Comparison of ENCODE assay signal across 8 cellular contexts in the genomic region with DNA sequence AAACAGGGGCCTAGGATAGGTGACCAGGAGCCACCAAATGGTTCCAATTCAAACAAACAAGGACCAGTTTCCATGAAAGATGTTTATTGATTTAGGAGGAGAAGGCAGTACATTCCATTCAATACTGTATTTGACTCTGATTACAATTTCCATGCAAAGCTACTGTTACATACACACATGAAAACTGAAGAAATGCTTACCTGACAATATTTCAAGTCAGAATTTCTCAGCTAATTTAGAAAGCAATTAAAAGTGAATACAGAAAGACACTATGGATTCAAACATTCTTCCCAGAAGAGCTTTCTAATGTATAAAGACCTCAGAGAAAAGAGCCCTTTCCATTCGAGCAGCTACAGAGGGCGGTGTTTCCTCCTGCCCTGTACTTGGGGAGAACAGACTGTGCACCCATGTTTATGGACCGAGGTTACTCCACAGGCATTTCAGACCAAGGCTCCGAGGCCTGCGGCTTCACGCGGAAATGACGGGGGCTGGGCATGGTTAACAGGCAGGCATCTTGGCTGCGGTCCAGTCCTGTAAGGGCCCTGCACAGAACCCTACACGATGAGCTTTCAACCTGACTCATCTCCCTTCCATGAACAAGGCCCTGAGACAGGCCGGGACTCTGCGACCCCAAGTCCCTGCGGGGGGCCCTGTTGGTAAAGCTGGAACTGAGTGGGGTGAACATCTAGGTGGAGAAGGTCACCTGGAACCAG. TPM values are rescaled to one million over a fixed set of nuclear protein-coding genes. Genes with fewer than 3 reads are reported as not detected.
DNase-seq lines count a peak whose midpoint lies in the region; ATAC-seq and TF ChIP-seq lines count a peak whose summit lies in the region.

No MANE protein-coding gene starts in this region.

- H3K27ac ChIP-seq in HL-60 (replicated peaks) (peak overlapping the region; percentile 40), SK-N-MC (peak overlapping the region; percentile 64), epithelial cell of prostate (peak overlapping the region; percentile 8)

- DNase-seq in A172 (ENCODE audit: low spot score) (peak; percentile 73), HL-60 (ENCODE audit: low read depth in 1 of 2, low spot score in 1 of 2) (peak; percentile 79 to 94), SK-N-MC (ENCODE audit: low read depth, low spot score) (no peak), epithelial cell of prostate (ENCODE audit: low read depth, low spot score) (peak; percentile 51), sciatic nerve (ENCODE audit: low spot score) (no peak), NCI-H1092 (lab: John Stamatoyannopoulos, UW) (no peak)

- H3K27me3 ChIP-seq in HL-60 (ENCODE audit: insufficient read depth, poor library complexity, severe bottlenecking) = no peaks in the 10 kb centered on the region

- H3K4me3 ChIP-seq in HL-60 (replicated peaks; ENCODE audit: insufficient read depth, low read length) (no peak overlapping the region), SK-N-MC (peak overlapping the region; percentile 31)

- intact Hi-C loops in sciatic nerve (cut with DNase I) = no loop called here

- peak overlapping the region; percentile 1 for H3K9ac ChIP-seq in SK-N-MC (ENCODE audit: insufficient read length)

- peak; percentile 20 for ATAC-seq in sciatic nerve
- no peak for ATAC-seq in HG03354 (IDR thresholded peaks at IDR 0.05; ENCODE audit: poor library complexity, severe bottlenecking, unreplicated experiment)
- no peak for ATAC-seq in HG02759 (IDR thresholded peaks at IDR 0.05; ENCODE audit: unreplicated experiment)

- no peak for TF ChIP-seq CTCF in HL-60 (IDR thresholded peaks at IDR 0.05; ENCODE audit: insufficient read depth, low read length)

- no peaks in the 10 kb centered on the region for H3K9me3 ChIP-seq in SK-N-MC (ENCODE audit: low read depth, low read length)

- peaks cover 59% of the 10 kb centered on the region for H3K36me3 ChIP-seq in SK-N-MC (ENCODE audit: insufficient read depth, low read length)

RNA-seq across cellular contexts. Expression of a gene that starts 25.7 kb away (rescaled TPM):
- total RNA-seq in A172 (2014; rRNA removed; shearing (Covaris generic)) = 23.7 and 24.1 TPM in 2 replicates
- total RNA-seq in sciatic nerve = 14.6 TPM

RNA-seq across cellular contexts. Expression of a gene that starts 39.0 kb away (rescaled TPM):
- 33.8 and 38.1 TPM in 2 replicates for total RNA-seq in A172 (2014; rRNA removed; shearing (Covaris generic))
- total RNA-seq in sciatic nerve = 60.9 TPM

RNA-seq across cellular contexts. Expression of a gene that starts 50.6 kb away (rescaled TPM):
- total RNA-seq in A172 (2014; rRNA removed; shearing (Covaris generic)) = 25.8 and 28.9 TPM in 2 replicates
- 27.2 TPM for total RNA-seq in sciatic nerve

Comparison
In these comparisons a context has a peak if more than half of its experiments do, and no peak if none do; other contexts are left out.
1. DNase-seq: peak in A172 (single experiment), HL-60 (2 of 2) and epithelial cell of prostate (single experiment); none in SK-N-MC (single experiment), sciatic nerve (single experiment) and NCI-H1092 (single experiment).
2. H3K27ac ChIP-seq: peak in every context shown above with its lines; median percentile 64 in SK-N-MC; 40 in HL-60; 8 in epithelial cell of prostate.